2 cellular contexts compared by ENCODE assay signal in genomic region chr6:12245360-12245759, GRCh38.
TF ChIP-seq lines count a peak whose summit lies in the region.

No MANE protein-coding gene starts in this region.

TF ChIP-seq in A549, 52 proteins besides CTCF, POLR2A, EP300 and RAD21 (continued from another document):
- TF ChIP-seq HES2 (IDR thresholded peaks at IDR 0.05) (no peak), TP53 (CRISPR knock-in tag; IDR thresholded peaks at IDR 0.05) (no peak), MYC (IDR thresholded peaks at IDR 0.05; ENCODE audit: borderline replicate concordance, low read length) (no peak), CEBPB (IDR thresholded peaks at IDR 0.05) (no peak), MAZ (IDR thresholded peaks at IDR 0.05; ENCODE audit: borderline replicate concordance, low read depth, low read length) (no peak)

TF ChIP-seq in K562, 482 proteins besides CTCF, POLR2A, EP300 and RAD21:
- TF ChIP-seq PRDM10 (IDR thresholded peaks at IDR 0.05; ENCODE audit: partially characterized antibody) (peak; percentile 64), KLF16 (IDR thresholded peaks at IDR 0.05) (no peak)
TF ChIP-seq in K562: peak in this region for 1.
